8 cellular contexts compared by ENCODE assay signal in the genomic region with DNA sequence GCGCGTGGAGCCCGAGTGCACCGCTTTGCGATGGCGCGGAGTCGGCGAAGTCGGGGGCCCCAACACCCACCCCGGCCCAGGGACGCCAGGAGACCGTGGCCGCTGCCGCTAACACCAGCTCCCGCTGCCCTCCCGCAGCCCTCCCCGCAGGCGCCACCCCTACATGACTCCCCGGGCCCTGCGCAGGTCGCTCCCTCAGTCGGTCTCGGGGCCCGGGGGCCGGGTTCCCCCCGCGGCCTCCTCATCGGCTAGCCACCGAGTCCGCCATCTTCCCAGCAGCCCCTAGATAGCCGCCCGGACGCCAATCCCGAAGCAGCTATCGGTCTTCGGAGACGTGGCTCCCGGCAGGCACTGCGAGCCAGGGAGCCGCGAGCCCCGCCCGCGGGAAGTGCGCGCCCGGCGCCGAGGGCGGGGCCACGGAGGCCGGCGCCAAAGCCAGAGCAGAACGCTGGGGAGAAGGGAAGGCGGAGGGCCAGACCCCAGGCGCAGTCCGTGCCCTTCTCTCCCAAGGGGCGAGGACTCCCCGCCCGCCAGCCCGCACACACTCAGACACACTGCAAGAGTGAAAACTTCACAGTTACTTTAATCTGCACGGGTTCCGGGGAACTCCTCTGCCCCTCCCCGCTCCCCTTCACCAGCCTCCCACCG. TPM values are rescaled to one million over a fixed set of nuclear protein-coding genes. Genes with fewer than 3 reads are reported as not detected.
DNase-seq lines count a peak whose midpoint lies in the region; ATAC-seq and TF ChIP-seq lines count a peak whose summit lies in the region.

Gene FASTK, minus strand, starts transcription at position 288 of the 648 bp plus-strand sequence. Its CDS starts 43 bp downstream, at position 245.

- H3K27me3 ChIP-seq in HUES64 (ENCODE audit: insufficient read depth, low read length) (peaks cover 20% of the 10 kb centered on the region), OCI-LY3 (ENCODE audit: low read depth, low read length) (no peaks in the 10 kb centered on the region)

- in situ Hi-C loops in Caki2 (cut with HindIII; ENCODE audit: low pct_unique_long_range_greater_than_20kb, low sequenced_read_pairs): no loop called here

- H3K4me3 ChIP-seq in HUES64 (ENCODE audit: low read length) (peak within 1 kb of the TSS; percentile 98), OCI-LY3 (ENCODE audit: low read length) (peak within 1 kb of the TSS; percentile 94)

- H3K27ac Mint-ChIP-seq in endothelial cell (ENCODE audit: unreplicated experiment): no peak within 1 kb of the TSS

- H3K4me3 Mint-ChIP-seq in endothelial cell (ENCODE audit: unreplicated experiment): peak within 1 kb of the TSS; percentile 94

- TF ChIP-seq CTCF in OCI-LY3 (IDR thresholded peaks at IDR 0.05; ENCODE audit: low read depth, low read length) (no peak), endothelial cell (IDR thresholded peaks at IDR 0.05; ENCODE audit: unreplicated experiment) (no peak)

- H4K20me1 ChIP-seq in OCI-LY3 (ENCODE audit: insufficient read depth, low read length): no peaks in the 10 kb centered on the region

- H3K4me1 Mint-ChIP-seq in endothelial cell (ENCODE audit: unreplicated experiment): peaks cover 30% of the 10 kb centered on the region

- peaks cover 6% of the 10 kb centered on the region for H3K36me3 ChIP-seq in HUES64 (ENCODE audit: insufficient read depth, low read length)
- peaks cover 10% of the 10 kb centered on the region for H3K36me3 ChIP-seq in OCI-LY3 (replicated peaks; ENCODE audit: low read depth, low read length)

- DNase-seq in Caki2 (ENCODE audit: low read depth) (peak; percentile 91), endothelial cell (ENCODE audit: low spot score) (peak; percentile 87), midbrain (lab: John Stamatoyannopoulos, UW) (peak; percentile 94)
- DNase-seq in activated CD8-positive, alpha-beta memory T cell treated with anti-CD3 and anti-CD28 coated beads, Interleukin-2, amount 50 U/mL, for 4 hours: peak; percentile 83
- peak; percentile 85 to 87 for DNase-seq in stimulated activated CD8-positive, alpha-beta memory T cell treated with anti-CD3 and anti-CD28 coated beads, Interleukin-15, amount 100 ng/mL, for 48 hours (ENCODE audit: low read depth in 2 of 2)

- H3K9me3 ChIP-seq in HUES64 (ENCODE audit: insufficient read depth, low read depth, low read length) (no peaks in the 10 kb centered on the region), OCI-LY3 (ENCODE audit: insufficient read depth, low read length) (no peaks in the 10 kb centered on the region)

- H3K27ac ChIP-seq in HUES64 (ENCODE audit: low read depth, low read length) (peak within 1 kb of the TSS; percentile 86), OCI-LY3 (ENCODE audit: low read length) (peak within 1 kb of the TSS; percentile 59)

- peaks cover 16% of the 10 kb centered on the region for H3K36me3 Mint-ChIP-seq in endothelial cell (ENCODE audit: low read depth, unreplicated experiment)

- H3K9me3 Mint-ChIP-seq in endothelial cell (ENCODE audit: unreplicated experiment): no peaks in the 10 kb centered on the region

- no peak within 1 kb of the TSS for H2AFZ ChIP-seq in OCI-LY3 (ENCODE audit: low read depth, low read length)

- peak; percentile 70 for ATAC-seq in GM21423 (IDR thresholded peaks at IDR 0.05; ENCODE audit: unreplicated experiment)

- peak within 1 kb of the TSS; percentile 96 for H3K9ac ChIP-seq in HUES64 (ENCODE audit: low read depth, low read length)
- H3K9ac ChIP-seq in OCI-LY3 (ENCODE audit: low read length): peak within 1 kb of the TSS; percentile 92

- H3K4me1 ChIP-seq in HUES64 (ENCODE audit: insufficient read depth, low read length) (peaks cover 37% of the 10 kb centered on the region), OCI-LY3 (ENCODE audit: low read length) (peaks cover 49% of the 10 kb centered on the region)

- H3K79me2 ChIP-seq in OCI-LY3 (ENCODE audit: low read length): peaks cover 43% of the 10 kb centered on the region

- peak within 1 kb of the TSS; percentile 88 for H3K4me2 ChIP-seq in OCI-LY3 (ENCODE audit: low read length)

- peaks cover 16% of the 10 kb centered on the region for H3K27me3 Mint-ChIP-seq in endothelial cell (ENCODE audit: unreplicated experiment)

- WGBS in HUES64: under 1% methylated on average over 66 of the region's 66 CpGs

RNA-seq across cellular contexts. Expression of gene FASTK, which starts in this region (rescaled TPM):
- 126 and 140 TPM in 2 replicates for total RNA-seq in Caki2 (2014; rRNA removed; shearing (Covaris generic); ENCODE audit: low replicate concordance)
- 39.7 TPM for polyA plus RNA-seq in HUES64 (2013, experiment 1 of 2)
- 35.6 TPM for polyA plus RNA-seq in HUES64 (2013, experiment 2 of 2)
- 68.0 TPM for total RNA-seq in endothelial cell (ENCODE audit: unreplicated experiment)

Comparison
In these comparisons a context has a peak if more than half of its experiments do, and no peak if none do; other contexts are left out.
1. Peak in every context shown above with its lines: DNase-seq, ATAC-seq, H3K4me3 ChIP-seq and H3K27ac ChIP-seq.